In the genomic region with DNA sequence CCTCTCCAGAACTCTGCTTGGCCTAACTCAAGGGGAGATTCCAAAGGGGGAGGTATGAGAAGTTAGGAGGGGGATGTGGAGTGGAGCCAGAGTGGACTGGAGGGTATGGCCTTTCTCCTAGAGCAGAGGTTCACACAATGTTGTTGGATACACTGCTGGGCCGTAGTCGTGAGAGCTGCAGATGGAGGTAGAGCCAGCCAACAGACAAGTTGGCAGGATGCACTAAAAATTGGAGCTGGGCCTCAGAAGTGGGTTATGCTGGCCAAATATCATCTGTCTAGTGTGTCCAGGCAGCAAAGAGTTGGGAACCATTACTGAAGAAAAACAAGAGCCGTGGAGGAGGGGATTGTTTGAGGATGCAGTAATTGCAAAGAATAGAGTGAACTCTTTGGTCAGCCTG, we compare ENCODE assay signal across 17 cellular contexts.
"Had no signal": no experiment of that assay in that cellular context is flagged by ENCODE, and none has a peak within 500 bp of the region (broad histone marks: within the 10 kb centered on the region; RNA-seq: fewer than 3 reads in every experiment).

No MANE protein-coding gene starts in this region.

- H3K36me3 ChIP-seq: pancreas, upper lobe of right lung, WERI-Rb-1 had no signal

- H3K9me3 ChIP-seq: pancreas, psoas muscle, upper lobe of right lung had no signal

- ATAC-seq: activated naive CD4-positive, alpha-beta T cell treated with anti-CD3 and anti-CD28 coated beads, Interleukin-2, amount 50 U/mL, for 72 hours; foreskin keratinocyte; left lobe of liver; pancreas; psoas muscle; upper lobe of right lung had no signal

- H3K27ac ChIP-seq: epithelial cell of prostate, foreskin keratinocyte, pancreas, psoas muscle, upper lobe of right lung, WERI-Rb-1 had no signal

- DNase-seq: activated CD4-positive, alpha-beta T cell treated with anti-CD3 and anti-CD28 coated beads for 1 hour; activated CD4-positive, alpha-beta T cell treated with anti-CD3 and anti-CD28 coated beads, Interleukin-2, amount 50 U/mL, for 1 hour; activated gamma-delta T cell treated with Interleukin-2 at 50 U/mL for 16 hours; activated T-cell treated with anti-CD3 and anti-CD28 coated beads, Interleukin-2, amount 50 U/mL, for 1 hour; foreskin keratinocyte; kidney; pancreas; psoas muscle; right cardiac atrium; stimulated activated CD4-positive, alpha-beta T cell treated with anti-CD3 and anti-CD28 coated beads, Interleukin-4, amount 100 ng/mL, for 24 hours; stimulated activated naive CD4-positive, alpha-beta T cell treated with Interleukin-2 at 50 U/mL for 16 hours; T-helper 1 cell; upper lobe of right lung; WERI-Rb-1 had no signal

- H3K27me3 ChIP-seq: foreskin keratinocyte, pancreas, upper lobe of right lung had no signal

- H3K4me1 ChIP-seq: pancreas, upper lobe of right lung had no signal

- H3K4me3 ChIP-seq: pancreas, psoas muscle, upper lobe of right lung had no signal
